ENCODE assay signal across 10 cellular contexts in genomic region chr1:66253330-66253921, GRCh38.
DNase-seq lines count a peak whose midpoint lies in the region; ATAC-seq, FAIRE-seq and TF ChIP-seq lines count a peak whose summit lies in the region.
"Had no signal": no experiment of that assay in that cellular context is flagged by ENCODE, and none has a peak within 500 bp of the region (broad histone marks: within the 10 kb centered on the region; RNA-seq: fewer than 3 reads in every experiment).

No MANE protein-coding gene starts in this region.

- no peaks in the 10 kb centered on the region for H3K36me3 ChIP-seq in bronchial epithelial cell (ENCODE audit: control insufficient read depth, insufficient read depth, low read length)
- H3K36me3 ChIP-seq: BLaER1 had no signal

- H3K27me3 ChIP-seq in bronchial epithelial cell (ENCODE audit: control insufficient read depth, insufficient read depth, low read length): no peaks in the 10 kb centered on the region
- H3K27me3 ChIP-seq: BLaER1 had no signal

- H3K4me3 Mint-ChIP-seq in type B pancreatic cell: no peak overlapping the region
- H3K4me3 Mint-ChIP-seq: stimulated activated naive CD8-positive, alpha-beta T cell treated with anti-CD3 and anti-CD28 coated beads, Interleukin-15, Interleukin-2, amounts not matched to agents 100 ng/mL and 50 ng/mL, for 24 hours had no signal

- peaks cover 3% of the 10 kb centered on the region for H3K4me1 Mint-ChIP-seq in type B pancreatic cell (ENCODE audit: unreplicated experiment)

- H3K4me3 ChIP-seq in bronchial epithelial cell (ENCODE audit: low read depth, low read length): no peak overlapping the region
- H3K4me3 ChIP-seq: BLaER1 had no signal

- peak; percentile 65 for TF ChIP-seq CTCF in bronchial epithelial cell (IDR thresholded peaks at IDR 0.05; ENCODE audit: insufficient read depth, low read length, severe bottlenecking)
- TF ChIP-seq CTCF in type B pancreatic cell (conservative IDR thresholded peaks at IDR 0.05): peak; percentile 89

- ATAC-seq in GM21423 (IDR thresholded peaks at IDR 0.05; ENCODE audit: unreplicated experiment) (peak; percentile 69), HG03565 (IDR thresholded peaks at IDR 0.05; ENCODE audit: unreplicated experiment) (peak; percentile 86), left colon (peak; percentile 85)

- peaks cover 3% of the 10 kb centered on the region for H3K27me3 Mint-ChIP-seq in type B pancreatic cell
- H3K27me3 Mint-ChIP-seq: stimulated activated naive CD8-positive, alpha-beta T cell treated with anti-CD3 and anti-CD28 coated beads, Interleukin-15, Interleukin-2, amounts not matched to agents 100 ng/mL and 50 ng/mL, for 24 hours had no signal

- no peaks in the 10 kb centered on the region for H3K9me3 Mint-ChIP-seq in type B pancreatic cell
- H3K9me3 Mint-ChIP-seq: stimulated activated naive CD8-positive, alpha-beta T cell treated with anti-CD3 and anti-CD28 coated beads, Interleukin-15, Interleukin-2, amounts not matched to agents 100 ng/mL and 50 ng/mL, for 24 hours had no signal

- no peaks in the 10 kb centered on the region for H3K36me3 Mint-ChIP-seq in type B pancreatic cell

- DNase-seq in NCI-H1092 treated with DMSO at 0.1 percent for 48 hours (lab: John Stamatoyannopoulos, UW) (peak; percentile 55), NCI-H1092 (lab: John Stamatoyannopoulos, UW) (no peak), NOMO-1 treated with DMSO at 0.1 percent for 48 hours (lab: John Stamatoyannopoulos, UW; ENCODE audit: unreplicated experiment) (peak; percentile 77), bronchial epithelial cell (ENCODE audit: low read depth) (peak; percentile 76), left colon (no peak), type B pancreatic cell (ENCODE audit: extremely low spot score, unreplicated experiment) (no peak)

- no peak for FAIRE-seq in bronchial epithelial cell (lab: Jason Lieb, UNC)

- intact Hi-C loops in left colon (cut with DNase I, micrococcal nuclease): no loop called here

- H3K27ac Mint-ChIP-seq in type B pancreatic cell: no peak overlapping the region
- H3K27ac Mint-ChIP-seq: stimulated activated naive CD8-positive, alpha-beta T cell treated with anti-CD3 and anti-CD28 coated beads, Interleukin-15, Interleukin-2, amounts not matched to agents 100 ng/mL and 50 ng/mL, for 24 hours had no signal

Comparison
In these comparisons a context has a peak if more than half of its experiments do, and no peak if none do; other contexts are left out.
1. DNase-seq: peak in NCI-H1092 treated with DMSO at 0.1 percent for 48 hours (single experiment), NOMO-1 treated with DMSO at 0.1 percent for 48 hours (single experiment) and bronchial epithelial cell (single experiment); none in NCI-H1092 (single experiment), left colon (0 of 2) and type B pancreatic cell (single experiment).
2. Peak in every context shown above with its lines, with median percentiles within 50 percentile points of each other: ATAC-seq.